In the genomic region with DNA sequence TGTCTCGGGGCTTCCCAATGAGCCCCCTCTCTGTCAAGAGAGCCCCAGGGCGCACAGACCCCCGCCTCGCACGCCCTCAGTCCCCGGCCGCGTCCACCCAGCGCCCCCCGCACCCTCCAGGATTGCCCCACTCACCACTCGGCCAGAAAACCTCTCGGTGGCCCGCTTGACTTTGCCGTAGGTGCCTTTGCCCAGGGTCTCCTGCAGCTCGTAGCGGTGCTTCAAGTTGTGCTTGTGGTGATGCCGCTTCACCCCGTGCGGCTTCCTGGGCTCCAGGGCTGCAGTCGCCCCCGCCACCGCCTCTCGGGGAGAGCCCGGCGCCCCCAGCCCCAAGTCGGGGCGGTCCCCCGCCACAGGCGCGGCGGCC, we compare ENCODE assay signal across 8 cellular contexts. TPM values are rescaled to one million over a fixed set of nuclear protein-coding genes. Genes with fewer than 3 reads are reported as not detected.
DNase-seq lines count a peak whose midpoint lies in the region; ATAC-seq and TF ChIP-seq lines count a peak whose summit lies in the region.

No MANE protein-coding gene starts in this region.

- DNase-seq in AG10803 (ENCODE audit: low read depth): no peak
- no peak for DNase-seq in choroid plexus epithelial cell (ENCODE audit: low read depth)

- no peak for TF ChIP-seq CTCF in AG10803 (conservative IDR thresholded peaks at IDR 0.05; ENCODE audit: low read length)
- no peak for TF ChIP-seq CTCF in choroid plexus epithelial cell (conservative IDR thresholded peaks at IDR 0.05; ENCODE audit: low read depth, low read length)

- H3K27ac Mint-ChIP-seq in IgD-negative memory B cell: no peak overlapping the region

- ATAC-seq in GM18873 (IDR thresholded peaks at IDR 0.05; ENCODE audit: low FRiP score, unreplicated experiment) (no peak), GM19467 (IDR thresholded peaks at IDR 0.05; ENCODE audit: unreplicated experiment) (no peak), HG02642 (IDR thresholded peaks at IDR 0.05; ENCODE audit: poor library complexity, unreplicated experiment) (no peak), HG03095 (IDR thresholded peaks at IDR 0.05; ENCODE audit: unreplicated experiment) (no peak)

- peak overlapping the region; percentile 38 to 80 (median 68) for H3K4me3 Mint-ChIP-seq in IgD-negative memory B cell

- peaks cover 0 to 11% (median 8%) of the 10 kb centered on the region in 3 donors for H3K4me1 Mint-ChIP-seq in IgD-negative memory B cell

- peaks cover 4 to 7% of the 10 kb centered on the region in 2 donors for H3K4me1 ChIP-seq in mucosa of rectum (ENCODE audit: control insufficient read depth in 2 of 2, insufficient read depth in 2 of 2, low read length in 2 of 2)

- peak overlapping the region in 1 of 2 donors; percentile 75 for H3K9ac ChIP-seq in mucosa of rectum (ENCODE audit: low read depth in 1 of 2, low read length in 2 of 2)

- no peaks in the 10 kb centered on the region for H3K36me3 Mint-ChIP-seq in IgD-negative memory B cell

- H3K9me3 ChIP-seq in mucosa of rectum (ENCODE audit: control insufficient read depth in 2 of 2, low read length in 2 of 2): no peaks in the 10 kb centered on the region

- peak overlapping the region; percentile 71 for H3K27ac ChIP-seq in mucosa of rectum (ENCODE audit: low read depth in 2 of 2, low read length in 2 of 2)

- H3K4me3 ChIP-seq in AG10803 (ENCODE audit: low read length) (peak overlapping the region; percentile 92), choroid plexus epithelial cell (ENCODE audit: low read depth, low read length) (peak overlapping the region; percentile 78), mucosa of rectum (ENCODE audit: low read length in 2 of 2) (peak overlapping the region; percentile 66 to 67)

- H3K27me3 ChIP-seq in mucosa of rectum (ENCODE audit: control insufficient read depth in 2 of 2, insufficient read depth in 2 of 2, low read length in 2 of 2): peaks cover 7 to 11% of the 10 kb centered on the region in 2 donors

- peaks cover 48% of the 10 kb centered on the region for H3K27me3 Mint-ChIP-seq in IgD-negative memory B cell

- H3K36me3 ChIP-seq in mucosa of rectum (ENCODE audit: control insufficient read depth in 2 of 2, insufficient read depth in 2 of 2, low read length in 2 of 2): no peaks in the 10 kb centered on the region

- H3K9me3 Mint-ChIP-seq in IgD-negative memory B cell: no peaks in the 10 kb centered on the region

RNA-seq across cellular contexts. Expression of a gene that starts 0.5 kb away (rescaled TPM):
- not detected for polyA plus RNA-seq in IgD-negative memory B cell
